6 cellular contexts compared by ENCODE assay signal in genomic region chr6:13973422-13973821, GRCh38. TPM values are rescaled to one million over a fixed set of nuclear protein-coding genes. Genes with fewer than 3 reads are reported as not detected.
"Had no signal": no experiment of that assay in that cellular context is flagged by ENCODE, and none has a peak within 500 bp of the region (broad histone marks: within the 10 kb centered on the region; RNA-seq: fewer than 3 reads in every experiment).

No MANE protein-coding gene starts in this region.

RNA-seq across cellular contexts. Expression of gene RNF182, which starts 48.7 kb away (rescaled TPM):
- total RNA-seq: left ventricle myocardium inferior; mononuclear cell; naive thymus-derived CD4-positive, alpha-beta T cell had no signal
- polyA plus RNA-seq: hepatocyte; immature natural killer cell; liver; naive thymus-derived CD4-positive, alpha-beta T cell had no signal
